In the genomic region with DNA sequence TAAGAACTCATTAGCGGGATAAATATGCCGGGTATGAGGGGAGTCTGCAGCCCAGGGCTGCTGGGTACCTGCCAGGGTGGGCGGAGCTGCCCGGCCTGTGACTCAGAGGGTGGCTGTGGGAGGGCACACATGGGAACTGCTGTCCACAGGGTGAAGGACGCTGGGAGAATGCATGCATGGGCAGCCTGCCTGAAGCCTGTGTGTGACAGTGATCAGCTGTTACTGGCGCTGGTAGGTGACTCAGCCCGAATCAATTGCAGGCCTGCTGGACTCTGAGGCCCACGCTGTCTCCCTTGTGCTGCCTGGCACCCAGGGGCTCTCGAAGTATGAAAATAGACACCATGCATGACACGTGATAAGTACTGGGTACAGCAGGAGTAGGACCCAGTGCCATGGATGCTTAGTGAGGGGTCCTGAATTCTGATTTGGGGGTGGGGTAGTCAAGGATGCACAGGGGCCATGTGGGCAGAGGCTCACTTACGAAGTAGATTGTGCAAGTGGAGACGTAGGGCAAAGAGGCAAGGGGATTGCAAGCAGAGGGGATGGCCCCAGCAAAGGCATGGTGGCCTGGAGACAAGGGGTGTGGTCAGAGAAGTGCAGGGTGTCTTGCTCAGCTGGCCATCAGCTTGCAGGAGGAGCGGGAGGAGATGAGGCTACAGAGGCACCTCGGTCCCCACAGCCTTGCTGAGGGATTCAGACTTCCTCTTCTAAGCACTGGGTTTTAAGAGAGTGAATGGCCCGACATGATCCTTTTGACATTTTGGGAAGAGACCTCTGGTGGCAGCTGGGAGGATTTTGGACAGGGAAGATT, we compare ENCODE assay signal across 8 cellular contexts. TPM values are rescaled to one million over a fixed set of nuclear protein-coding genes. Genes with fewer than 3 reads are reported as not detected.
DNase-seq lines count a peak whose midpoint lies in the region; ATAC-seq and TF ChIP-seq lines count a peak whose summit lies in the region.

No MANE protein-coding gene starts in this region.

- peaks cover 4% of the 10 kb centered on the region for H3K4me1 Mint-ChIP-seq in stimulated activated naive CD8-positive, alpha-beta T cell treated with anti-CD3 and anti-CD28 coated beads, Interleukin-15, amount 100 ng/mL, for 72 hours

- H3K4me3 ChIP-seq in fibroblast of the aortic adventitia (ENCODE audit: low read depth, low read length), result no peak overlapping the region

- in situ Hi-C loops in GM13977 (cut with MboI; ENCODE audit: low pct_unique_long_range_greater_than_20kb, low sequenced_read_pairs, unreplicated experiment), result no loop called here

- DNase-seq in NOMO-1 treated with DMSO at 0.1 percent for 48 hours (lab: John Stamatoyannopoulos, UW; ENCODE audit: unreplicated experiment) (peak; percentile 8), NOMO-1 (lab: John Stamatoyannopoulos, UW; ENCODE audit: unreplicated experiment in 2 of 2) (no peak), SKM-1 (lab: John Stamatoyannopoulos, UW; ENCODE audit: unreplicated experiment) (peak; percentile 5), fibroblast of the aortic adventitia (ENCODE audit: low read depth) (peak; percentile 90), nucleus accumbens (lab: John Stamatoyannopoulos, UW) (peak in 55 of 56 donors; percentile 18 to 98 (median 78)), GM13977 (ENCODE audit: low spot score) (no peak)
- DNase-seq in stimulated activated naive CD8-positive, alpha-beta T cell treated with anti-CD3 and anti-CD28 coated beads, Interleukin-15, amount 100 ng/mL, for 72 hours, result no peak

- ATAC-seq in stimulated activated naive CD8-positive, alpha-beta T cell treated with anti-CD3 and anti-CD28 coated beads, Interleukin-15, amount 100 ng/mL, for 72 hours, result no peak
- no peak for ATAC-seq in GM19035 (IDR thresholded peaks at IDR 0.05; ENCODE audit: unreplicated experiment)

- H3K27ac Mint-ChIP-seq in stimulated activated naive CD8-positive, alpha-beta T cell treated with anti-CD3 and anti-CD28 coated beads, Interleukin-15, amount 100 ng/mL, for 72 hours, result no peak overlapping the region

- H3K27me3 Mint-ChIP-seq in stimulated activated naive CD8-positive, alpha-beta T cell treated with anti-CD3 and anti-CD28 coated beads, Interleukin-15, amount 100 ng/mL, for 72 hours, result peaks cover 44% of the 10 kb centered on the region

- TF ChIP-seq CTCF in fibroblast of the aortic adventitia (IDR thresholded peaks at IDR 0.05; ENCODE audit: insufficient read depth, low read length) (peak; percentile 21), GM13977 (IDR thresholded peaks at IDR 0.05; ENCODE audit: extremely low read depth, insufficient read depth, missing control alignments) (no peak)

- no peaks in the 10 kb centered on the region for H3K9me3 Mint-ChIP-seq in stimulated activated naive CD8-positive, alpha-beta T cell treated with anti-CD3 and anti-CD28 coated beads, Interleukin-15, amount 100 ng/mL, for 72 hours

- H3K4me3 Mint-ChIP-seq in stimulated activated naive CD8-positive, alpha-beta T cell treated with anti-CD3 and anti-CD28 coated beads, Interleukin-15, amount 100 ng/mL, for 72 hours, result no peak overlapping the region

RNA-seq across cellular contexts. Expression of a gene that starts 36.5 kb away (rescaled TPM):
- not detected in 2 replicates for total RNA-seq in fibroblast of the aortic adventitia (ENCODE audit: low replicate concordance)

Comparison
In these comparisons a context has a peak if more than half of its experiments do, and no peak if none do; other contexts are left out.
1. DNase-seq: peak in NOMO-1 treated with DMSO at 0.1 percent for 48 hours (single experiment), SKM-1 (single experiment), fibroblast of the aortic adventitia (single experiment) and nucleus accumbens (55 of 56); none in NOMO-1 (0 of 2), stimulated activated naive CD8-positive, alpha-beta T cell treated with anti-CD3 and anti-CD28 coated beads, Interleukin-15, amount 100 ng/mL, for 72 hours (0 of 2) and GM13977 (single experiment).